11 cellular contexts compared by ENCODE assay signal in genomic region chr5:66829826-66830225, GRCh38.
DNase-seq lines count a peak whose midpoint lies in the region; ATAC-seq and TF ChIP-seq lines count a peak whose summit lies in the region.
"Had no signal": no experiment of that assay in that cellular context is flagged by ENCODE, and none has a peak within 500 bp of the region (broad histone marks: within the 10 kb centered on the region; RNA-seq: fewer than 3 reads in every experiment).

No MANE protein-coding gene starts in this region.

- peak overlapping the region; percentile 64 for H3K4me3 Mint-ChIP-seq in T-helper 2 cell treated with Interferon-gamma antibody and Interleukin-4, amounts not matched to agents 5 μg/mL and 100 μg/mL, for 36 hours
- peak overlapping the region; percentile 81 for H3K4me3 Mint-ChIP-seq in stimulated activated effector memory CD8-positive, alpha-beta T cell treated with anti-CD3 and anti-CD28 coated beads, Interleukin-12 subunit alpha, Interleukin-12 subunit beta, amount 100 ng/mL, for 72 hours

- no peak for ATAC-seq in Right ventricle myocardium inferior
- no peak for ATAC-seq in stimulated activated effector memory CD8-positive, alpha-beta T cell treated with anti-CD3 and anti-CD28 coated beads, Interleukin-12 subunit alpha, Interleukin-12 subunit beta, amount 100 ng/mL, for 72 hours
- ATAC-seq: GM12878 had no signal

- peak overlapping the region; percentile 70 for H3K27ac Mint-ChIP-seq in T-helper 2 cell treated with Interferon-gamma antibody and Interleukin-4, amounts not matched to agents 5 μg/mL and 100 μg/mL, for 36 hours
- no peak overlapping the region for H3K27ac Mint-ChIP-seq in stimulated activated effector memory CD8-positive, alpha-beta T cell treated with anti-CD3 and anti-CD28 coated beads, Interleukin-12 subunit alpha, Interleukin-12 subunit beta, amount 100 ng/mL, for 72 hours

- no peaks in the 10 kb centered on the region for H3K9me3 ChIP-seq in cardiac muscle cell (ENCODE audit: low read depth)

- H3K27me3 Mint-ChIP-seq in T-helper 2 cell treated with Interferon-gamma antibody and Interleukin-4, amounts not matched to agents 5 μg/mL and 100 μg/mL, for 36 hours (ENCODE audit: low read depth), result peaks cover 11% of the 10 kb centered on the region

- peaks cover 62% of the 10 kb centered on the region for H3K4me1 ChIP-seq in cardiac muscle cell (ENCODE audit: low read depth)

- H3K4me1 Mint-ChIP-seq in T-helper 2 cell treated with Interferon-gamma antibody and Interleukin-4, amounts not matched to agents 5 μg/mL and 100 μg/mL, for 36 hours (ENCODE audit: low read depth), result peaks cover 35% of the 10 kb centered on the region
- H3K4me1 Mint-ChIP-seq in stimulated activated effector memory CD8-positive, alpha-beta T cell treated with anti-CD3 and anti-CD28 coated beads, Interleukin-12 subunit alpha, Interleukin-12 subunit beta, amount 100 ng/mL, for 72 hours, result peaks cover 23% of the 10 kb centered on the region

- H3K27me3 ChIP-seq in cardiac muscle cell, result no peaks in the 10 kb centered on the region

- no peaks in the 10 kb centered on the region for H3K36me3 Mint-ChIP-seq in T-helper 2 cell treated with Interferon-gamma antibody and Interleukin-4, amounts not matched to agents 5 μg/mL and 100 μg/mL, for 36 hours (ENCODE audit: low read depth)
- H3K36me3 Mint-ChIP-seq in stimulated activated effector memory CD8-positive, alpha-beta T cell treated with anti-CD3 and anti-CD28 coated beads, Interleukin-12 subunit alpha, Interleukin-12 subunit beta, amount 100 ng/mL, for 72 hours, result no peaks in the 10 kb centered on the region

- intact Hi-C loops in Right ventricle myocardium inferior (cut with DNase I), result loop anchor here (5.0 kb wide), 3 partner anchors 62 to 322 kb away; no protein-coding TSS in a partner anchor

- peak overlapping the region; percentile 48 for H3K4me3 ChIP-seq in cardiac muscle cell
- no peak overlapping the region for H3K4me3 ChIP-seq in foreskin fibroblast (ENCODE audit: low read depth in 1 of 2, low read length in 2 of 2)
- H3K4me3 ChIP-seq: GM12878 had no signal

- peak in 1 of 2 donors; percentile 77 for DNase-seq in cardiac muscle cell (ENCODE audit: low read depth in 1 of 2, low spot score in 1 of 2)
- no peak for DNase-seq in Right ventricle myocardium inferior (ENCODE audit: missing footprints)
- DNase-seq in T-helper 2 cell treated with Interferon-gamma antibody and Interleukin-4, amounts not matched to agents 5 μg/mL and 100 μg/mL, for 36 hours (ENCODE audit: low spot score), result no peak
- DNase-seq in foreskin fibroblast, result peak; percentile 51 to 67
- DNase-seq in stimulated activated effector memory CD8-positive, alpha-beta T cell treated with anti-CD3 and anti-CD28 coated beads, Interleukin-12 subunit alpha, Interleukin-12 subunit beta, amount 100 ng/mL, for 72 hours (ENCODE audit: low spot score in 2 of 2), result no peak
- DNase-seq in stimulated activated CD4-positive, alpha-beta T cell treated with anti-CD3 and anti-CD28 coated beads, Interleukin-4, amount 100 ng/mL, for 4 hours, result no peak
- no peak for DNase-seq in SK-N-DZ (ENCODE audit: low spot score)
- DNase-seq in germinal center (ENCODE audit: low spot score), result no peak
- DNase-seq: erythroblast, NCI-H2107 had no signal

- H3K9me3 Mint-ChIP-seq in T-helper 2 cell treated with Interferon-gamma antibody and Interleukin-4, amounts not matched to agents 5 μg/mL and 100 μg/mL, for 36 hours, result no peaks in the 10 kb centered on the region
- no peaks in the 10 kb centered on the region for H3K9me3 Mint-ChIP-seq in stimulated activated effector memory CD8-positive, alpha-beta T cell treated with anti-CD3 and anti-CD28 coated beads, Interleukin-12 subunit alpha, Interleukin-12 subunit beta, amount 100 ng/mL, for 72 hours

- no peaks in the 10 kb centered on the region for H3K36me3 ChIP-seq in cardiac muscle cell

- no peak for TF ChIP-seq CTCF in cardiac muscle cell (IDR thresholded peaks at IDR 0.05; ENCODE audit: low read depth, low read length)
- no peak for TF ChIP-seq CTCF in foreskin fibroblast (IDR thresholded peaks at IDR 0.05; ENCODE audit: low read depth, low read length)

- H3K27ac ChIP-seq in cardiac muscle cell, result peak overlapping the region; percentile 29

Comparison
In these comparisons a context has a peak if more than half of its experiments do, and no peak if none do; other contexts are left out.
1. DNase-seq: peak in foreskin fibroblast (2 of 2); none in Right ventricle myocardium inferior (single experiment), T-helper 2 cell treated with Interferon-gamma antibody and Interleukin-4, amounts not matched to agents 5 μg/mL and 100 μg/mL, for 36 hours (single experiment), stimulated activated effector memory CD8-positive, alpha-beta T cell treated with anti-CD3 and anti-CD28 coated beads, Interleukin-12 subunit alpha, Interleukin-12 subunit beta, amount 100 ng/mL, for 72 hours (0 of 2), stimulated activated CD4-positive, alpha-beta T cell treated with anti-CD3 and anti-CD28 coated beads, Interleukin-4, amount 100 ng/mL, for 4 hours (0 of 2), SK-N-DZ (single experiment) and germinal center (single experiment).